8 cellular contexts compared by ENCODE assay signal in the genomic region with DNA sequence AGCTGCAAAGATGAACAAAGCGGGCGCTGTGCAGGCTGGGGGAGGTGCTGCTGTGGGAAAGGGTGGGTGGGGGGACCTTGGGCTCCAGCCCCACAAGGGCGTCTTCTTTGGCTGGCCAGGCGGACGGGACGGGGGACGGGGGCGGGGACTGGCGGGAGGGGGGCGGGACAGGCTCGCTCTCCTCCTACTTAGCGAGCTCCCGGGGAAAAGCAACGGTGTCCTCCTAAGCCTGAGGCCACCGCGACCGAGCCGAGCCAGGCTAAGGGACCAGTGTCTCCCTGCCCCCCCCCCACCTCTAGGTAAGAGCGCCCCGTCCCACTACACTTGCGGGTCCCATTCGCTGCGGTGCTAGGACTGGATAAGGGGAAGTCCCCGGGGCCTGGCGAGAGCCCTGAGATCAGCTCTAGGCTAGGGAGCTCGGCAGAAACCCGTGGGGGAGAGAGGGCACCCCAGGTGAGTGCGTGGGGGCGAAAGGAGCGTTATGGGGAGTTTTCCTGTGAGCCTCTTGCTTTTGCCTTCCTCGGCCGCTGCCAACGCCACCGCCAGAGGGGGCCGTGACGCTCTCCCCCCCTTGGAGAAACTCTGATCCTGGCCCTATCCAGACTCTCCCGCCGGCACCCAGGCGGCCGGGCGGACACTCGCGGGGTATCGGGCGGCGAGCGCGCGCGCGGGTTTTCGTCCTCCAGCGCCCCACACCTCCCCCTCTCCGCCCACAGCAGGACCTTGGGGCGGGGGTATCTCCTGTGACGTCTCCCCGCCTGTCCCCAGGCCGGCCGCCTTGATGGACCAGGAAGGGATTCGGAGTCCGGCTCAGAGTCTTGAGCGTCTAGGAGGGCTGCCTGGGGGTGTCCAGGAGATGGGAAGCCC. TPM values are rescaled to one million over a fixed set of nuclear protein-coding genes. Genes with fewer than 3 reads are reported as not detected.
DNase-seq lines count a peak whose midpoint lies in the region; ATAC-seq, FAIRE-seq and TF ChIP-seq lines count a peak whose summit lies in the region.

Gene PHLDB1 (plus strand): TSS at position 215 of the 867 bp plus-strand sequence. CDS start 6,222 bp downstream, outside the sequence.

- CTCF ChIA-PET in H1 (lab: Charles Lee; ENCODE audit: partially characterized antibody) = interaction anchor here (0.6 to 25.3 kb wide), 10 partner anchors 8 to 463 kb away, joined by 3 to 435 read pairs (median 14); no protein-coding TSS in a partner anchor

- H2BK5ac ChIP-seq in H1 (ENCODE audit: low read depth, low read length) = no peak within 1 kb of the TSS

- no peaks in the 10 kb centered on the region for H3K79me2 ChIP-seq in H1 (ENCODE audit: control insufficient read depth in 1 of 2, insufficient read depth in 2 of 2, low read length in 2 of 2)

- peak within 1 kb of the TSS; percentile 21; the same call in 1 of the 2 replicates for H4K8ac ChIP-seq in H1 (ENCODE audit: extremely low read depth, insufficient read depth, low read length)

- peaks cover 32% of the 10 kb centered on the region; the same call in 1 of the 2 replicates for H3K23me2 ChIP-seq in H1 (ENCODE audit: low read depth, low read length)

- H3K56ac ChIP-seq in H1 (replicated peaks; ENCODE audit: insufficient read length, low read depth, low read length) = no peak within 1 kb of the TSS

- no peak within 1 kb of the TSS for H4K91ac ChIP-seq in H1 (replicated peaks; ENCODE audit: insufficient read length, low read length)

- no peaks in the 10 kb centered on the region; a peak in 1 of 4 replicates for H3K9me3 ChIP-seq in H1 (ENCODE audit: insufficient read depth in 2 of 2, low read depth in 1 of 2, low read length in 1 of 2)
- no peaks in the 10 kb centered on the region for H3K9me3 ChIP-seq in lung (ENCODE audit: control insufficient read depth in 2 of 2, insufficient read depth in 1 of 2, low read length in 1 of 2)

- TF ChIP-seq EP300 in H1 (IDR thresholded peaks at IDR 0.05; ENCODE audit: borderline replicate concordance in 1 of 2, low read depth in 2 of 2, low read length in 2 of 2) = no peak

- POLR2A ChIA-PET in H1 (lab: Charles Lee; ENCODE audit: partially characterized antibody) = interaction anchor here (1.2 to 28.7 kb wide), 4 partner anchors 12 to 305 kb away, joined by 3 to 574 read pairs (median 36); no protein-coding TSS in a partner anchor

- no peak within 1 kb of the TSS for H3K14ac ChIP-seq in H1 (ENCODE audit: insufficient read length)

- no peak within 1 kb of the TSS for H2BK12ac ChIP-seq in H1 (ENCODE audit: low read depth, low read length)

- H3K4ac ChIP-seq in H1 (replicated peaks; ENCODE audit: insufficient read length, low read depth, low read length) = no peak within 1 kb of the TSS

- H3K4me1 ChIP-seq in H1 (replicated peaks in 1 of 4; ENCODE audit: control insufficient read depth in 3 of 4, insufficient read depth in 4 of 4, low read length in 3 of 4) (peaks cover 15 to 41% (median 19%) of the 10 kb centered on the region in 4 experiments), lung (ENCODE audit: control insufficient read depth in 2 of 2, insufficient read depth in 2 of 2, low read length in 2 of 2) (peaks cover 0 to 16% of the 10 kb centered on the region in 2 donors)

- no peak within 1 kb of the TSS for H2AK5ac ChIP-seq in H1 (ENCODE audit: low read depth, low read length)

- no peaks in the 10 kb centered on the region for H3K79me1 ChIP-seq in H1 (ENCODE audit: low read depth, low read length)

- TF ChIP-seq CTCF in GM12875 (IDR thresholded peaks at IDR 0.05; ENCODE audit: borderline replicate concordance, insufficient read depth, low read depth, low read length) = peak; percentile 44
- peak; percentile 26 to 49 (median 27); a peak in 3 of 4 replicates for TF ChIP-seq CTCF in H1 (IDR thresholded peaks at IDR 0.05; ENCODE audit: control extremely low read depth in 1 of 3, insufficient read depth in 1 of 3, low read depth in 1 of 3, low read length in 3 of 3)
- TF ChIP-seq CTCF in lung (IDR thresholded peaks at IDR 0.05; ENCODE audit: control extremely low read depth, extremely low read depth) = peak; percentile 18

- H3K4me3 ChIP-seq in GM12875 (ENCODE audit: low read depth, low read length) (peak within 1 kb of the TSS; percentile 41), H1 (ENCODE audit: extremely low read depth in 1 of 4, insufficient read depth in 2 of 4, low read depth in 3 of 4, low read length in 4 of 4) (peak within 1 kb of the TSS; percentile 29 to 66 (median 36)), lung (peak within 1 kb of the TSS; percentile 44)

- no peak; a peak in 1 of 4 replicates for TF ChIP-seq RAD21 in H1 (IDR thresholded peaks at IDR 0.05 in 1 of 2, conservative IDR thresholded peaks at IDR 0.05 in 1 of 2; ENCODE audit: low read depth in 2 of 2, low read length in 2 of 2)

- TF ChIP-seq POLR2A in H1 (IDR thresholded peaks at IDR 0.05; ENCODE audit: control extremely low read depth in 1 of 2, low read depth in 2 of 2, low read length in 2 of 2) = no peak

- no peak within 1 kb of the TSS for H2BK15ac ChIP-seq in H1 (ENCODE audit: low read length)

- H3K23ac ChIP-seq in H1 (ENCODE audit: insufficient read length) = no peak within 1 kb of the TSS

- no peak within 1 kb of the TSS for H2BK120ac ChIP-seq in H1 (replicated peaks; ENCODE audit: low read depth, low read length)

- DNase-seq in NCI-H2227 (lab: John Stamatoyannopoulos, UW; ENCODE audit: unreplicated experiment) = peak; percentile 35
- peak in 2 of 3 experiments; percentile 4 to 18 for DNase-seq in activated CD8-positive, alpha-beta memory T cell treated with anti-CD3 and anti-CD28 coated beads for 48 hours (ENCODE audit: low read depth in 2 of 3, low spot score in 2 of 3)
- DNase-seq in H1 (ENCODE audit: low read depth in 1 of 2, low spot score in 2 of 2) = peak in 1 of 2 experiments; percentile 77
- DNase-seq in lung (ENCODE audit: low spot score) = no peak
- peak; percentile 33 for DNase-seq in stimulated activated CD8-positive, alpha-beta memory T cell treated with anti-CD3 and anti-CD28 coated beads, Interleukin-12 subunit alpha, Interleukin-12 subunit beta, amount 100 ng/mL, for 4 hours (ENCODE audit: low read depth)
- DNase-seq in cortex of kidney (lab: John Stamatoyannopoulos, UW) = no peak

- H4K20me1 ChIP-seq in H1 (replicated peaks in 1 of 2; ENCODE audit: control insufficient read depth in 1 of 2, insufficient read depth in 2 of 2, low read length in 2 of 2) = peaks cover 5 to 7% of the 10 kb centered on the region in 2 experiments

- 3% methylated on average over 35 of the region's 62 CpGs; no CpG with 5 or more reads in 1 of the 2 experiments for WGBS in H1 (ENCODE audit: extremely low coverage in 1 of 2, insufficient coverage in 1 of 2, insufficient read length in 1 of 2, insufficient replicate concordance in 2 of 2, low coverage in 1 of 2, low lambda C conversion rate in 2 of 2, missing lambda C conversion rate in 1 of 2), 2 experiments
- WGBS in lung, 2 donors = 0 to 1% methylated on average over 48 to 62 of the region's 62 CpGs

- H3K9ac ChIP-seq in H1 (replicated peaks in 1 of 4; ENCODE audit: extremely low read depth in 1 of 4, low read depth in 3 of 4, low read length in 3 of 4) = no peak within 1 kb of the TSS

- no peak within 1 kb of the TSS for H2BK20ac ChIP-seq in H1 (ENCODE audit: low read length)

- no peak for FAIRE-seq in H1 (lab: Jason Lieb, UNC)

- no peak within 1 kb of the TSS for H4K5ac ChIP-seq in H1 (ENCODE audit: insufficient read length, low read depth, low read length)

- H3K36me3 ChIP-seq in H1 (ENCODE audit: control insufficient read depth in 2 of 4, insufficient read depth in 4 of 4, low read length in 3 of 4) = peaks cover 0 to 12% (median under 1%) of the 10 kb centered on the region in 4 experiments; a peak in 2 of 8 replicates
- no peaks in the 10 kb centered on the region for H3K36me3 ChIP-seq in lung (ENCODE audit: control insufficient read depth in 2 of 2, insufficient read depth in 2 of 2, low read length in 2 of 2)

- H3K27me3 ChIP-seq in H1 (replicated peaks in 1 of 4; ENCODE audit: control insufficient read depth in 3 of 4, extremely low read depth in 1 of 4, insufficient read depth in 3 of 4, low read length in 3 of 4) = peaks cover 45 to 75% (median 73%) of the 10 kb centered on the region in 4 experiments
- H3K27me3 ChIP-seq in lung (ENCODE audit: control insufficient read depth, insufficient read depth) = no peaks in the 10 kb centered on the region

- ATAC-seq in lung (ENCODE audit: insufficient read depth, low FRiP score) (peak; percentile 14), HG02884 (IDR thresholded peaks at IDR 0.05; ENCODE audit: unreplicated experiment) (no peak)

- H3K27ac ChIP-seq in H1 (ENCODE audit: low read depth, low read length) (no peak within 1 kb of the TSS), lung (ENCODE audit: low read depth in 1 of 2, low read length in 1 of 2) (peak within 1 kb of the TSS; percentile 93 to 98)

- no peak within 1 kb of the TSS; the same call in 1 of the 2 replicates for H3K18ac ChIP-seq in H1 (ENCODE audit: extremely low read depth, low read length)

- no peak within 1 kb of the TSS for H2AFZ ChIP-seq in H1 (ENCODE audit: low read length)

- H3K4me2 ChIP-seq in H1 (ENCODE audit: insufficient read depth in 1 of 2, low read depth in 2 of 2, low read length in 2 of 2) = peak within 1 kb of the TSS; percentile 83

RNA-seq across cellular contexts. Expression of gene PHLDB1, which starts in this region (rescaled TPM):
- 74.8 and 74.9 TPM in 2 replicates for total RNA-seq in H1 (2021; fragmentation: NEBNext Ultra II Directional; extraction: Animal tissue kit (Norgen Biotek cat#: 25700))
- polyA plus RNA-seq in H1 (2011; rRNA removed) (53.9 and 70.6 TPM in 2 replicates), lung (10 to 100 TPM; 27.3 to 69.3 TPM)
- polyA plus RNA-seq in H1 (2011; cell fraction: cytosol; rRNA removed) = 66.4 TPM
- 211 TPM for polyA plus RNA-seq in H1 (2011; cell fraction: nucleus; rRNA removed)
- 47.2 to 67.0 TPM (median 64.5 TPM) in 4 replicates for polyA plus RNA-seq in H1 (2012, experiment 1 of 2)
- 57.7 TPM for polyA plus RNA-seq in H1 (2012, experiment 2 of 2)
- 44.2 TPM for polyA plus RNA-seq in H1 (2013, experiment 1 of 2)
- polyA plus RNA-seq in H1 (2013, experiment 2 of 2) = 40.0 TPM
- 57.0 and 74.3 TPM in 2 replicates for polyA minus RNA-seq in H1 (2011; rRNA and poly(A)+ RNA removed)
- 57.3 TPM for polyA minus RNA-seq in H1 (2011; cell fraction: cytosol; rRNA and poly(A)+ RNA removed)
- polyA minus RNA-seq in H1 (2011; cell fraction: nucleus; rRNA and poly(A)+ RNA removed) = 100 TPM
- 10 to 100 TPM; 82.8 to 90.5 TPM for total RNA-seq in lung

Comparison
In these comparisons a context has a peak if more than half of its experiments do, and no peak if none do; other contexts are left out.
1. DNase-seq: peak in NCI-H2227 (single experiment), activated CD8-positive, alpha-beta memory T cell treated with anti-CD3 and anti-CD28 coated beads for 48 hours (2 of 3) and stimulated activated CD8-positive, alpha-beta memory T cell treated with anti-CD3 and anti-CD28 coated beads, Interleukin-12 subunit alpha, Interleukin-12 subunit beta, amount 100 ng/mL, for 4 hours (single experiment); none in lung (single experiment) and cortex of kidney (single experiment).
2. Peak in every context shown above with its lines, with median percentiles within 50 percentile points of each other: H3K4me3 ChIP-seq and CTCF ChIP-seq.